In genomic region chr6:2641044-2641673, GRCh38 we compare ENCODE assay signal across 19 cellular contexts.
A peak's percentile ranks its signal among the peaks of the same experiment; 100 is the strongest.
DNase-seq lines count a peak whose midpoint lies in the region; ATAC-seq, FAIRE-seq and TF ChIP-seq lines count a peak whose summit lies in the region.
"Had no signal": no experiment of that assay in that cellular context is flagged by ENCODE, and none has a peak within 500 bp of the region (broad histone marks: within the 10 kb centered on the region; RNA-seq: fewer than 3 reads in every experiment).

No MANE protein-coding gene starts in this region.

- peak overlapping the region; percentile 97 for H2AK5ac ChIP-seq in H1 (ENCODE audit: low read depth, low read length)

- peak; percentile 44 for DNase-seq in GM13977 (ENCODE audit: low spot score)
- no peak for DNase-seq in H1 (ENCODE audit: low read depth in 1 of 2, low spot score in 2 of 2)
- DNase-seq in stimulated activated CD4-positive, alpha-beta T cell treated with anti-CD3 and anti-CD28 coated beads, Interleukin-4, amount 100 ng/mL, for 1 hour: no peak
- no peak for DNase-seq in ureter (ENCODE audit: low spot score)
- DNase-seq: activated CD4-positive, alpha-beta T cell treated with anti-CD3 and anti-CD28 coated beads for 48 hours; activated naive CD4-positive, alpha-beta T cell treated with anti-CD3 and anti-CD28 coated beads, Interleukin-2, amount 50 U/mL, for 16 hours; activated T-cell treated with anti-CD3 and anti-CD28 coated beads for 4 hours; body of pancreas; Calu3; erythroblast; GF-D8; immature natural killer cell; nephron progenitor cell; Right ventricle myocardium superior; stimulated activated CD4-positive, alpha-beta T cell treated with anti-CD3 and anti-CD28 coated beads, Interleukin-15, amount 100 ng/mL, for 24 hours had no signal

- no peak overlapping the region for H3K56ac ChIP-seq in H1 (replicated peaks; ENCODE audit: insufficient read length, low read depth, low read length)

- ATAC-seq in GM21529 (IDR thresholded peaks at IDR 0.05; ENCODE audit: unreplicated experiment) (peak; percentile 89), HG03354 (IDR thresholded peaks at IDR 0.05; ENCODE audit: poor library complexity, severe bottlenecking, unreplicated experiment) (peak; percentile 71), SK-N-SH treated with all-trans-retinoic acid at 6 μM for 48 hours (no peak), HG03139 (IDR thresholded peaks at IDR 0.05; ENCODE audit: unreplicated experiment) (no peak)
- ATAC-seq: body of pancreas had no signal

- no peak for TF ChIP-seq POLR2A in H1 (IDR thresholded peaks at IDR 0.05; ENCODE audit: control extremely low read depth in 1 of 2, low read depth in 2 of 2, low read length in 2 of 2)

- POLR2A ChIA-PET in H1 (lab: Charles Lee; ENCODE audit: partially characterized antibody): no interaction called here

- peak overlapping the region; percentile 100 for H2BK15ac ChIP-seq in H1 (ENCODE audit: low read length)

- no peak overlapping the region for H3K14ac ChIP-seq in H1 (ENCODE audit: insufficient read length)

- peaks cover 2 to 11% (median 4%) of the 10 kb centered on the region in 4 experiments for H3K4me1 ChIP-seq in H1 (replicated peaks in 1 of 4; ENCODE audit: control insufficient read depth in 3 of 4, insufficient read depth in 4 of 4, low read length in 3 of 4)

- H2BK12ac ChIP-seq in H1 (ENCODE audit: low read depth, low read length): peak overlapping the region; percentile 100; the same call in 1 of the 2 replicates

- no peak overlapping the region for H2AFZ ChIP-seq in H1 (ENCODE audit: low read length)

- in situ Hi-C loops in GM13977 (cut with MboI; ENCODE audit: low pct_unique_long_range_greater_than_20kb, low sequenced_read_pairs, unreplicated experiment): loop anchor here (25.0 kb wide), 1 partner anchor 1054 kb away; no protein-coding TSS in a partner anchor

- TF ChIP-seq RAD21 in H1 (IDR thresholded peaks at IDR 0.05 in 1 of 2, conservative IDR thresholded peaks at IDR 0.05 in 1 of 2; ENCODE audit: low read depth in 2 of 2, low read length in 2 of 2): no peak

- no peak overlapping the region for H2BK120ac ChIP-seq in H1 (replicated peaks; ENCODE audit: low read depth, low read length)

- 86% methylated on average over 14 of the region's 14 CpGs; no CpG with 5 or more reads in 1 of the 2 experiments for WGBS in H1 (ENCODE audit: extremely low coverage in 1 of 2, insufficient coverage in 1 of 2, insufficient read length in 1 of 2, insufficient replicate concordance in 2 of 2, low coverage in 1 of 2, low lambda C conversion rate in 2 of 2, missing lambda C conversion rate in 1 of 2), 2 experiments

- no peaks in the 10 kb centered on the region for H3K79me2 ChIP-seq in H1 (ENCODE audit: control insufficient read depth in 1 of 2, insufficient read depth in 2 of 2, low read length in 2 of 2)

- H3K27me3 ChIP-seq in H1 (replicated peaks in 1 of 4; ENCODE audit: control insufficient read depth in 3 of 4, extremely low read depth in 1 of 4, insufficient read depth in 3 of 4, low read length in 3 of 4): peaks cover 0 to 2% (median 0%) of the 10 kb centered on the region in 4 experiments; a peak in 2 of 7 replicates
- H3K27me3 ChIP-seq: body of pancreas had no signal

- no peak overlapping the region for H3K9ac ChIP-seq in H1 (replicated peaks in 1 of 4; ENCODE audit: extremely low read depth in 1 of 4, low read depth in 3 of 4, low read length in 3 of 4)

- no peak overlapping the region; a peak in 1 of 8 replicates for H3K4me3 ChIP-seq in H1 (ENCODE audit: extremely low read depth in 1 of 4, insufficient read depth in 2 of 4, low read depth in 3 of 4, low read length in 4 of 4)
- H3K4me3 ChIP-seq: body of pancreas had no signal

- H3K9me3 ChIP-seq in H1 (ENCODE audit: insufficient read depth in 2 of 2, low read depth in 1 of 2, low read length in 1 of 2): no peaks in the 10 kb centered on the region
- H3K9me3 ChIP-seq: body of pancreas had no signal

- TF ChIP-seq CTCF in GM13977 (IDR thresholded peaks at IDR 0.05; ENCODE audit: extremely low read depth, insufficient read depth, missing control alignments) (no peak), H1 (IDR thresholded peaks at IDR 0.05; ENCODE audit: control extremely low read depth in 1 of 3, insufficient read depth in 1 of 3, low read depth in 1 of 3, low read length in 3 of 3) (no peak)

- CTCF ChIA-PET in H1 (lab: Charles Lee; ENCODE audit: partially characterized antibody): interaction anchor here (1.3 kb wide), 1 partner anchor 54 kb away, joined by 4 read pairs; no protein-coding TSS in a partner anchor

- peak overlapping the region; percentile 99 for H2BK20ac ChIP-seq in H1 (ENCODE audit: low read length)

- H3K23ac ChIP-seq in H1 (ENCODE audit: insufficient read length): no peak overlapping the region

- peak overlapping the region; percentile 98 for H4K91ac ChIP-seq in H1 (replicated peaks; ENCODE audit: insufficient read length, low read length)

- H3K36me3 ChIP-seq in H1 (ENCODE audit: control insufficient read depth in 2 of 4, insufficient read depth in 4 of 4, low read length in 3 of 4): no peaks in the 10 kb centered on the region

- H3K79me1 ChIP-seq in H1 (ENCODE audit: low read depth, low read length): no peaks in the 10 kb centered on the region

- H3K4me2 ChIP-seq in H1 (ENCODE audit: insufficient read depth in 1 of 2, low read depth in 2 of 2, low read length in 2 of 2): 0 out of 4 replicates have a peak overlapping the region, but pooled peaks of 1 of the 2 experiments have one; percentile 13

- H4K8ac ChIP-seq in H1 (ENCODE audit: extremely low read depth, insufficient read depth, low read length): no peak overlapping the region

- no peak for TF ChIP-seq EP300 in H1 (IDR thresholded peaks at IDR 0.05; ENCODE audit: borderline replicate concordance in 1 of 2, low read depth in 2 of 2, low read length in 2 of 2)

- H3K18ac ChIP-seq in H1 (ENCODE audit: extremely low read depth, low read length): peak overlapping the region; percentile 91; the same call in 1 of the 2 replicates

- peak overlapping the region; percentile 58 for H3K4ac ChIP-seq in H1 (replicated peaks; ENCODE audit: insufficient read length, low read depth, low read length)

- no peak for FAIRE-seq in H1 (lab: Jason Lieb, UNC)

- H3K23me2 ChIP-seq in H1 (ENCODE audit: low read depth, low read length): peaks cover 3% of the 10 kb centered on the region

- no peak overlapping the region for H3K27ac ChIP-seq in H1 (ENCODE audit: low read depth, low read length)
- H3K27ac ChIP-seq: body of pancreas had no signal

- H4K5ac ChIP-seq in H1 (ENCODE audit: insufficient read length, low read depth, low read length): peak overlapping the region; percentile 37

- H4K20me1 ChIP-seq in H1 (replicated peaks in 1 of 2; ENCODE audit: control insufficient read depth in 1 of 2, insufficient read depth in 2 of 2, low read length in 2 of 2): no peaks in the 10 kb centered on the region

- peak overlapping the region; percentile 89; the same call in 1 of the 2 replicates for H2BK5ac ChIP-seq in H1 (ENCODE audit: low read depth, low read length)

TF ChIP-seq in H1, 55 proteins besides CTCF, POLR2A, EP300 and RAD21:
- TF ChIP-seq SP1 (IDR thresholded peaks at IDR 0.05; ENCODE audit: low read depth, low read length) (no peak), HDAC2 (IDR thresholded peaks at IDR 0.05; ENCODE audit: borderline replicate concordance in 1 of 2, low read depth in 2 of 2, low read length in 2 of 2) (no peak), YY1 (IDR thresholded peaks at IDR 0.05; ENCODE audit: low read depth, low read length) (no peak), SIX5 (IDR thresholded peaks at IDR 0.05; ENCODE audit: low read depth, low read length) (no peak), RFX5 (IDR thresholded peaks at IDR 0.05; ENCODE audit: borderline replicate concordance, low read depth, low read length) (no peak), SUZ12 (IDR thresholded peaks at IDR 0.05; ENCODE audit: low read length) (no peak), EGR1 (IDR thresholded peaks at IDR 0.05; ENCODE audit: borderline replicate concordance, low read depth, low read length) (no peak), RXRA (IDR thresholded peaks at IDR 0.05; ENCODE audit: insufficient read depth, low read depth, low read length) (no peak), KDM1A (IDR thresholded peaks at IDR 0.05; ENCODE audit: borderline replicate concordance, low read length) (no peak)
TF ChIP-seq in H1: peak in this region for 0.

TF ChIP-seq in SK-N-SH treated with all-trans-retinoic acid at 6 μM for 48 hours, 23 proteins besides CTCF, POLR2A, EP300 and RAD21 (continues in another document):
- no peak for TF ChIP-seq CSDC2 (CRISPR knock-in tag; IDR thresholded peaks at IDR 0.05)
- no peak for TF ChIP-seq CREB5 (CRISPR knock-in tag; IDR thresholded peaks at IDR 0.05; ENCODE audit: low read depth)
- no peak for TF ChIP-seq ZC3H10 (CRISPR knock-in tag; IDR thresholded peaks at IDR 0.05)
- TF ChIP-seq PATZ1 (CRISPR knock-in tag; IDR thresholded peaks at IDR 0.05; ENCODE audit: borderline replicate concordance): no peak
- TF ChIP-seq OSR1 (CRISPR knock-in tag; IDR thresholded peaks at IDR 0.05): no peak

Comparison
In these comparisons a context has a peak if more than half of its experiments do, and no peak if none do; other contexts are left out.
1. ATAC-seq: peak in GM21529 (single experiment) and HG03354 (single experiment); none in SK-N-SH treated with all-trans-retinoic acid at 6 μM for 48 hours (single experiment) and HG03139 (single experiment).